Comparison of ENCODE assay signal across 9 cellular contexts in the genomic region with DNA sequence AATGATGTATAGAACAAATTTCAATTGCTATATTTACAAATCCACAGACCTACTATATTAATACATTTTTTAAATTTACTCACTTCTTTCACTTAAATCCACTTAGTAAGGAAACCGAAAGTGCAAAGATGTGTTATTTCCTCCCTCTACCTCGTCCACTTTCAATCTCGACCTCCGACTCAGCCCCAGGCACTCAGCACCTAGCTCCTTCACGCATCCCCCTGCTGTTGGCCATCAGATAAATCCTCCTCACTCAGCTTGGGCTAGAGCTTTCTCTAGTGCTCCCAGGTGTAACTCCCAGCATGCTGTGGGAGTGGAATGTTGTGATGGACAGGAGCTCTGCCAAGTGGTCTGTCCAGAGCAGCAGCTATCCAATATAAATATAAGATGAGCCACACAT. TPM values are rescaled to one million over a fixed set of nuclear protein-coding genes. Genes with fewer than 3 reads are reported as not detected.
DNase-seq lines count a peak whose midpoint lies in the region; ATAC-seq and TF ChIP-seq lines count a peak whose summit lies in the region.
"Had no signal": no experiment of that assay in that cellular context is flagged by ENCODE, and none has a peak within 500 bp of the region (broad histone marks: within the 10 kb centered on the region; RNA-seq: fewer than 3 reads in every experiment).

No MANE protein-coding gene starts in this region.

- H3K9me3 Mint-ChIP-seq in effector memory CD8-positive, alpha-beta T cell, result no peaks in the 10 kb centered on the region

- no peak overlapping the region for H3K4me3 ChIP-seq in vagina

- no peak for TF ChIP-seq CTCF in vagina (IDR thresholded peaks at IDR 0.05)

- ATAC-seq in GM18858 (IDR thresholded peaks at IDR 0.05; ENCODE audit: unreplicated experiment), result peak; percentile 85
- peak; percentile 89 for ATAC-seq in GM21526 (IDR thresholded peaks at IDR 0.05; ENCODE audit: low FRiP score, unreplicated experiment)
- ATAC-seq in HG03196 (IDR thresholded peaks at IDR 0.05; ENCODE audit: unreplicated experiment), result peak; percentile 80
- ATAC-seq in effector memory CD8-positive, alpha-beta T cell (replicated peaks), result no peak

- H3K4me3 Mint-ChIP-seq in effector memory CD8-positive, alpha-beta T cell, result peak overlapping the region; percentile 4 to 72

- H3K4me1 ChIP-seq in vagina, result no peaks in the 10 kb centered on the region

- no peaks in the 10 kb centered on the region for H3K36me3 ChIP-seq in vagina

- H3K27ac ChIP-seq in vagina, result no peak overlapping the region
- H3K27ac ChIP-seq: VCaP had no signal

- TF ChIP-seq POLR2A in vagina (IDR thresholded peaks at IDR 0.05), result no peak

- no peak for DNase-seq in effector memory CD8-positive, alpha-beta T cell
- DNase-seq in NCI-H2107 (lab: John Stamatoyannopoulos, UW) (no peak), AML-193 (lab: John Stamatoyannopoulos, UW) (no peak), NCI-H2029 treated with DMSO at 0.1 percent for 48 hours (lab: John Stamatoyannopoulos, UW) (no peak), vagina (ENCODE audit: extremely low spot score in 2 of 2) (no peak)

- intact Hi-C loops in vagina (cut with DNase I), result no loop called here

- no peaks in the 10 kb centered on the region for H3K9me3 ChIP-seq in vagina

- peak overlapping the region; percentile 38 to 44 for H3K27ac Mint-ChIP-seq in effector memory CD8-positive, alpha-beta T cell

- H3K4me1 Mint-ChIP-seq in effector memory CD8-positive, alpha-beta T cell (ENCODE audit: low read depth in 2 of 2), result peaks cover 3 to 10% of the 10 kb centered on the region in 2 donors

- peaks cover 4 to 7% of the 10 kb centered on the region in 2 donors for H3K27me3 Mint-ChIP-seq in effector memory CD8-positive, alpha-beta T cell

- H3K36me3 Mint-ChIP-seq in effector memory CD8-positive, alpha-beta T cell (ENCODE audit: insufficient read depth), result no peaks in the 10 kb centered on the region

- no peaks in the 10 kb centered on the region for H3K27me3 ChIP-seq in vagina

RNA-seq across cellular contexts. Expression of a gene that starts 26.7 kb away (rescaled TPM):
- 9.3 TPM for total RNA-seq in vagina

RNA-seq across cellular contexts. Expression of a gene that starts 45.0 kb away (rescaled TPM):
- total RNA-seq in vagina, result 39.5 TPM
